Comparison of ENCODE assay signal across 8 cellular contexts in the genomic region with DNA sequence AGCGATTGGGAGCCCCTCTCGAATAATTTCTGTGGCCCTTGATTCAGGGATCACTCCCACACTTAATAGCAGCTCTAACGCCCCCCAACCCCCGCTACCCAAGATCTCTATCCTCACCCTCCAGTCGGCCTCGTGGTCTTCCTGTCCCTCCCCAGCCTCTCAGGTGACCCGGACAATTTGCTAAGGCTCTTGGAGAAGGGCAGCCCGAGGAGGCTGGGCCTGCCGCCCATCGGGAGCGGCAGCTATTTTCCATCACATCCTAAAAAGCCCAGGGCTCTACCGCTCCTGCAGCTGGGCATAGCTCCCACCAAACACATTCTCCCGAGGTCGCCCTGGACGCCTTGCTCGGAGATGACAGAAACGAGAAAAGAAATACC. TPM values are rescaled to one million over a fixed set of nuclear protein-coding genes. Genes with fewer than 3 reads are reported as not detected.
A peak's percentile ranks its signal among the peaks of the same experiment; 100 is the strongest.
DNase-seq lines count a peak whose midpoint lies in the region; ATAC-seq, FAIRE-seq and TF ChIP-seq lines count a peak whose summit lies in the region.

No MANE protein-coding gene starts in this region.

- peaks cover 24 to 31% of the 10 kb centered on the region in 2 donors for H3K36me3 ChIP-seq in mucosa of rectum (ENCODE audit: control insufficient read depth in 2 of 2, insufficient read depth in 2 of 2, low read length in 2 of 2)

- TF ChIP-seq RAD21 in A549 (conservative IDR thresholded peaks at IDR 0.05 in 1 of 2, IDR thresholded peaks at IDR 0.05 in 1 of 2), result no peak

- peak overlapping the region; percentile 44 to 53 for H3K9ac ChIP-seq in mucosa of rectum (ENCODE audit: low read depth in 1 of 2, low read length in 2 of 2)

- 38% methylated on average over 15 of the region's 17 CpGs for WGBS in A549 (ENCODE audit: missing lambda C conversion rate)

- CTCF ChIA-PET in A549 (lab: Yijun Ruan, JAX), result interaction anchor here (1.0 to 34.3 kb wide), 18 partner anchors 15 to 491 kb away, joined by 3 to 1452 read pairs (median 6); partner anchors contain the start of genes CSRP1 and PHLDA3

- H3K36me3 Mint-ChIP-seq in IgD-negative memory B cell, result no peaks in the 10 kb centered on the region

- no peak for TF ChIP-seq POLR2A in A549 (IDR thresholded peaks at IDR 0.05; ENCODE audit: low read length)

- peak overlapping the region; percentile 84 to 95 (median 90) for H3K4me3 Mint-ChIP-seq in IgD-negative memory B cell

- peak overlapping the region; percentile 85 for H3K4me2 ChIP-seq in A549

- H3K9me3 ChIP-seq in A549, result no peaks in the 10 kb centered on the region
- H3K9me3 ChIP-seq in mucosa of rectum (ENCODE audit: control insufficient read depth in 2 of 2, low read length in 2 of 2), result no peaks in the 10 kb centered on the region

- no peak for TF ChIP-seq EP300 in A549 (IDR thresholded peaks at IDR 0.05)

- ATAC-seq in A549, result peak; percentile 5 to 9
- ATAC-seq in HG03342 (IDR thresholded peaks at IDR 0.05; ENCODE audit: unreplicated experiment), result no peak

- H3K9me3 Mint-ChIP-seq in IgD-negative memory B cell, result no peaks in the 10 kb centered on the region

- H3K4me1 Mint-ChIP-seq in IgD-negative memory B cell, result peaks cover 12 to 16% (median 15%) of the 10 kb centered on the region in 3 donors

- H3K27ac Mint-ChIP-seq in IgD-negative memory B cell, result peak overlapping the region in 1 of 3 donors; percentile 97

- H3K27ac ChIP-seq in A549 (peak overlapping the region; percentile 77 to 86), coronary artery (peak overlapping the region; percentile 61 to 86), mucosa of rectum (ENCODE audit: low read depth in 2 of 2, low read length in 2 of 2) (peak overlapping the region; percentile 75 to 79)

- peaks cover 3% of the 10 kb centered on the region for H3K27me3 Mint-ChIP-seq in IgD-negative memory B cell

- POLR2A ChIA-PET in A549 (lab: Yijun Ruan, JAX), result interaction anchor here (1.2 to 3.7 kb wide), 9 partner anchors 9 to 33 kb away, joined by 3 to 32 read pairs (median 19); partner anchors contain the start of genes CSRP1 and PHLDA3

- peaks cover 50% of the 10 kb centered on the region for H3K4me1 ChIP-seq in A549
- peaks cover 20 to 22% of the 10 kb centered on the region in 2 donors for H3K4me1 ChIP-seq in mucosa of rectum (ENCODE audit: control insufficient read depth in 2 of 2, insufficient read depth in 2 of 2, low read length in 2 of 2)

- H3K4me3 ChIP-seq in A549 (peak overlapping the region; percentile 39), coronary artery (peak overlapping the region; percentile 66), mucosa of rectum (ENCODE audit: low read length in 2 of 2) (peak overlapping the region; percentile 49 to 70)

- TF ChIP-seq CTCF in A549 (IDR thresholded peaks at IDR 0.05), result no peak
- TF ChIP-seq CTCF in coronary artery (IDR thresholded peaks at IDR 0.05), result no peak

- DNase-seq in A549 (ENCODE audit: low read depth in 1 of 2, low spot score in 1 of 2) (no peak), coronary artery (ENCODE audit: low spot score) (no peak), HPDE6-E6E7 (ENCODE audit: extremely low spot score) (no peak), C1 segment of cervical spinal cord (lab: John Stamatoyannopoulos, UW) (no peak)
- DNase-seq in stimulated activated CD4-positive, alpha-beta T cell treated with anti-CD3 and anti-CD28 coated beads, Interleukin-4, amount 100 ng/mL, for 24 hours, result no peak

- H3K27me3 ChIP-seq in mucosa of rectum (ENCODE audit: control insufficient read depth in 2 of 2, insufficient read depth in 2 of 2, low read length in 2 of 2), result no peaks in the 10 kb centered on the region

- FAIRE-seq in A549 (lab: Jason Lieb, UNC), result no peak

TF ChIP-seq in A549, 52 proteins besides CTCF, POLR2A, EP300 and RAD21:
- TF ChIP-seq MYC (IDR thresholded peaks at IDR 0.05; ENCODE audit: borderline replicate concordance, low read length), result no peak
- TF ChIP-seq CHD4 (IDR thresholded peaks at IDR 0.05; ENCODE audit: borderline replicate concordance), result no peak
- TF ChIP-seq JUN (IDR thresholded peaks at IDR 0.05), result 0 out of 5 replicates have a peak, but pooled peaks of 1 of the 2 experiments have one; percentile 18
- no peak for TF ChIP-seq RCOR1 (IDR thresholded peaks at IDR 0.05; ENCODE audit: low read depth, low read length)
- TF ChIP-seq RARB (CRISPR knock-in tag; IDR thresholded peaks at IDR 0.05), result no peak
- TF ChIP-seq HOXA7 (CRISPR knock-in tag; IDR thresholded peaks at IDR 0.05), result 0 out of 2 replicates have a peak, but pooled peaks have one; percentile 51

RNA-seq across cellular contexts. Expression of gene PHLDA3, which starts 12.0 kb away (rescaled TPM):
- polyA plus RNA-seq in A549 (2011; rRNA removed) (34.3 and 40.5 TPM in 2 replicates), A549 (2017; fragmentation: RNase III; extraction: RNeasy Plus Mini Kit Qiagen cat#74134 plus additional on column Dnase treatment) (83.1 to 91.1 TPM (median 83.5 TPM) in 3 replicates), IgD-negative memory B cell (0.64 TPM)
- 67.2 and 102 TPM in 2 replicates for polyA plus RNA-seq in A549 (2012; cell fraction: cytosol; rRNA removed)
- 67.2 and 93.4 TPM in 2 replicates for polyA plus RNA-seq in A549 (2012; cell fraction: nucleus; rRNA removed)
- 16.0 and 28.4 TPM in 2 replicates for polyA minus RNA-seq in A549 (2011; rRNA and poly(A)+ RNA removed)

RNA-seq across cellular contexts. Expression of gene CSRP1, which starts 25.9 kb away (rescaled TPM):
- polyA plus RNA-seq in A549 (2011; rRNA removed) (256 and 277 TPM in 2 replicates), A549 (2017; fragmentation: RNase III; extraction: RNeasy Plus Mini Kit Qiagen cat#74134 plus additional on column Dnase treatment) (655 to 819 TPM (median 717 TPM) in 3 replicates), IgD-negative memory B cell (53.4 TPM)
- polyA plus RNA-seq in A549 (2012; cell fraction: cytosol; rRNA removed), result 459 and 499 TPM in 2 replicates
- 441 and 486 TPM in 2 replicates for polyA plus RNA-seq in A549 (2012; cell fraction: nucleus; rRNA removed)
- 254 and 273 TPM in 2 replicates for polyA minus RNA-seq in A549 (2011; rRNA and poly(A)+ RNA removed)

RNA-seq across cellular contexts. Expression of gene NAV1, which starts 57.9 kb away (rescaled TPM):
- polyA plus RNA-seq in A549 (2011; rRNA removed) (3.7 and 6.4 TPM in 2 replicates), A549 (2017; fragmentation: RNase III; extraction: RNeasy Plus Mini Kit Qiagen cat#74134 plus additional on column Dnase treatment) (6.1 to 8.4 TPM (median 6.6 TPM) in 3 replicates), IgD-negative memory B cell (1.3 TPM)
- polyA plus RNA-seq in A549 (2012; cell fraction: cytosol; rRNA removed), result 2.0 and 3.1 TPM in 2 replicates
- polyA plus RNA-seq in A549 (2012; cell fraction: nucleus; rRNA removed), result 5.0 and 5.5 TPM in 2 replicates
- 11.7 and 12.6 TPM in 2 replicates for polyA minus RNA-seq in A549 (2011; rRNA and poly(A)+ RNA removed)

RNA-seq across cellular contexts. Expression of gene TNNI1, which starts 59.5 kb away (rescaled TPM):
- polyA plus RNA-seq in A549 (2011; rRNA removed), result not detected in 2 replicates
- polyA plus RNA-seq in A549 (2012; cell fraction: cytosol; rRNA removed), result 0.05 TPM in 1 of 2 replicates, not detected in the other
- polyA plus RNA-seq in A549 (2012; cell fraction: nucleus; rRNA removed), result 0.45 TPM in 1 of 2 replicates, not detected in the other
- not detected in 3 replicates for polyA plus RNA-seq in A549 (2017; fragmentation: RNase III; extraction: RNeasy Plus Mini Kit Qiagen cat#74134 plus additional on column Dnase treatment)
- polyA minus RNA-seq in A549 (2011; rRNA and poly(A)+ RNA removed), result not detected in 2 replicates
- polyA plus RNA-seq in IgD-negative memory B cell, result not detected

Comparison
In these comparisons a context has a peak if more than half of its experiments do, and no peak if none do; other contexts are left out.
1. RNA of gene PHLDA3, which starts 12.0 kb away (polyA plus RNA-seq): 34.3 to 102 TPM in A549; 0.64 TPM in IgD-negative memory B cell (single experiment); every median in the first group is over 10 times any median in the second.
2. Peak in every context shown above with its lines, with median percentiles within 50 percentile points of each other: H3K27ac ChIP-seq and H3K4me3 ChIP-seq.